1 cellular context compared by ENCODE assay signal in genomic region chr5:32312682-32313523, GRCh38.
TF ChIP-seq lines count a peak whose summit lies in the region.

A gene with protein sequence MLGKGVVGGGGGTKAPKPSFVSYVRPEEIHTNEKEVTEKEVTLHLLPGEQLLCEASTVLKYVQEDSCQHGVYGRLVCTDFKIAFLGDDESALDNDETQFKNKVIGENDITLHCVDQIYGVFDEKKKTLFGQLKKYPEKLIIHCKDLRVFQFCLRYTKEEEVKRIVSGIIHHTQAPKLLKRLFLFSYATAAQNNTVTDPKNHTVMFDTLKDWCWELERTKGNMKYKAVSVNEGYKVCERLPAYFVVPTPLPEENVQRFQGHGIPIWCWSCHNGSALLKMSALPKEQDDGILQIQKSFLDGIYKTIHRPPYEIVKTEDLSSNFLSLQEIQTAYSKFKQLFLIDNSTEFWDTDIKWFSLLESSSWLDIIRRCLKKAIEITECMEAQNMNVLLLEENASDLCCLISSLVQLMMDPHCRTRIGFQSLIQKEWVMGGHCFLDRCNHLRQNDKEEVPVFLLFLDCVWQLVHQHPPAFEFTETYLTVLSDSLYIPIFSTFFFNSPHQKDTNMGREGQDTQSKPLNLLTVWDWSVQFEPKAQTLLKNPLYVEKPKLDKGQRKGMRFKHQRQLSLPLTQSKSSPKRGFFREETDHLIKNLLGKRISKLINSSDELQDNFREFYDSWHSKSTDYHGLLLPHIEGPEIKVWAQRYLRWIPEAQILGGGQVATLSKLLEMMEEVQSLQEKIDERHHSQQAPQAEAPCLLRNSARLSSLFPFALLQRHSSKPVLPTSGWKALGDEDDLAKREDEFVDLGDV (minus strand): TSS chr5:32312939. CDS start chr5:32312838, 101 bp downstream.

TF ChIP-seq in HepG2, 621 proteins besides CTCF, POLR2A, EP300 and RAD21 (continued from another document and continues in another):
- TF ChIP-seq, protein P1, sequence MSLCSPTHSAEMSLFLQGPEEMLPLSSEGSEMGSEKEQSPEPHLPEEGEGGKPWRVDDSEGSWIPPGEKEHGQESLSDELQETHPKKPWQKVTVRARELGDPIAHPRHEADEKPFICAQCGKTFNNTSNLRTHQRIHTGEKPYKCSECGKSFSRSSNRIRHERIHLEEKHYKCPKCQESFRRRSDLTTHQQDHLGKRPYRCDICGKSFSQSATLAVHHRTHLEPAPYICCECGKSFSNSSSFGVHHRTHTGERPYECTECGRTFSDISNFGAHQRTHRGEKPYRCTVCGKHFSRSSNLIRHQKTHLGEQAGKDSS (CRISPR knock-in tag; IDR thresholded peaks at IDR 0.05; ENCODE audit: borderline replicate concordance, low read depth) = no peak
- TF ChIP-seq ZNF879 (CRISPR knock-in tag; IDR thresholded peaks at IDR 0.05) (no peak), KLF11 (CRISPR knock-in tag; IDR thresholded peaks at IDR 0.05) (no peak), NR0B2 (CRISPR knock-in tag; IDR thresholded peaks at IDR 0.05) (no peak), ZBTB20 (CRISPR knock-in tag; IDR thresholded peaks at IDR 0.05; ENCODE audit: borderline replicate concordance, low read depth) (no peak), HDAC1 (CRISPR knock-in tag; IDR thresholded peaks at IDR 0.05) (0 out of 2 replicates have a peak, but pooled peaks have one; percentile 44), ZNF276 (CRISPR knock-in tag; IDR thresholded peaks at IDR 0.05; ENCODE audit: low read depth) (no peak), GABPA (IDR thresholded peaks at IDR 0.05; ENCODE audit: low read depth, low read length) (no peak; the same call in none of the 2 replicates), GABPA (CRISPR knock-in tag; IDR thresholded peaks at IDR 0.05; ENCODE audit: low read depth) (peak; percentile 62), ZBTB21 (CRISPR knock-in tag; IDR thresholded peaks at IDR 0.05) (no peak), RBM22 (optimal IDR thresholded peaks at IDR 0.05; ENCODE audit: low read length) (no peak), GFI1 (CRISPR knock-in tag; IDR thresholded peaks at IDR 0.05; ENCODE audit: borderline replicate concordance) (peak; percentile 96), ERF (CRISPR knock-in tag; IDR thresholded peaks at IDR 0.05) (0 out of 2 replicates have a peak, but pooled peaks have one; percentile 51), KAT7 (CRISPR knock-in tag; IDR thresholded peaks at IDR 0.05; ENCODE audit: borderline replicate concordance) (no peak), DMTF1 (CRISPR knock-in tag; IDR thresholded peaks at IDR 0.05) (no peak), ZFP82 (CRISPR knock-in tag; IDR thresholded peaks at IDR 0.05; ENCODE audit: borderline replicate concordance) (no peak; the same call in 1 of the 2 replicates), MED1 (CRISPR knock-in tag; IDR thresholded peaks at IDR 0.05) (peak; percentile 37; the same call in 1 of the 2 replicates), FIP1L1 (IDR thresholded peaks at IDR 0.05; ENCODE audit: borderline replicate concordance, insufficient read depth, low read depth, low read length) (no peak), RAD51 (IDR thresholded peaks at IDR 0.05; ENCODE audit: borderline replicate concordance) (no peak), ZNF513 (CRISPR knock-in tag; conservative IDR thresholded peaks at IDR 0.05) (no peak), ZMYM4 (CRISPR knock-in tag; IDR thresholded peaks at IDR 0.05) (peak; percentile 79), ZNF280B (CRISPR knock-in tag; IDR thresholded peaks at IDR 0.05; ENCODE audit: borderline replicate concordance) (no peak), MBNL3 (CRISPR knock-in tag; conservative IDR thresholded peaks at IDR 0.05) (no peak), ZNF768 (CRISPR knock-in tag; IDR thresholded peaks at IDR 0.05) (peak; percentile 33; the same call in 1 of the 2 replicates), CHD4 (IDR thresholded peaks at IDR 0.05; ENCODE audit: borderline replicate concordance, low read length) (no peak), ZNF724P (CRISPR knock-in tag; IDR thresholded peaks at IDR 0.05; ENCODE audit: borderline replicate concordance) (no peak), SKIL (CRISPR knock-in tag; IDR thresholded peaks at IDR 0.05; ENCODE audit: borderline replicate concordance) (no peak), ZNF382 (CRISPR knock-in tag; IDR thresholded peaks at IDR 0.05; ENCODE audit: borderline replicate concordance) (no peak), THYN1 (CRISPR knock-in tag; IDR thresholded peaks at IDR 0.05; ENCODE audit: borderline replicate concordance, low read depth) (no peak), ZNF839 (CRISPR knock-in tag; IDR thresholded peaks at IDR 0.05; ENCODE audit: borderline replicate concordance) (no peak), ZNF441 (CRISPR knock-in tag; IDR thresholded peaks at IDR 0.05; ENCODE audit: borderline replicate concordance) (no peak; the same call in 1 of the 2 replicates), ZNF562 (CRISPR knock-in tag; IDR thresholded peaks at IDR 0.05; ENCODE audit: borderline replicate concordance) (no peak), RELA (CRISPR knock-in tag; IDR thresholded peaks at IDR 0.05) (0 out of 2 replicates have a peak, but pooled peaks have one; percentile 20), ARNT (IDR thresholded peaks at IDR 0.05) (no peak), U2AF2 (IDR thresholded peaks at IDR 0.05; ENCODE audit: low read depth, low read length) (no peak), ZNF670 (CRISPR knock-in tag; IDR thresholded peaks at IDR 0.05; ENCODE audit: borderline replicate concordance) (no peak), ZNF124 (CRISPR knock-in tag; IDR thresholded peaks at IDR 0.05) (no peak), JUNB (CRISPR knock-in tag; IDR thresholded peaks at IDR 0.05; ENCODE audit: borderline replicate concordance) (no peak), DBP (CRISPR knock-in tag; IDR thresholded peaks at IDR 0.05; ENCODE audit: not compliant biosample characterization) (no peak), ZNF878 (CRISPR knock-in tag; IDR thresholded peaks at IDR 0.05) (no peak), ELF3 (CRISPR knock-in tag; IDR thresholded peaks at IDR 0.05) (peak; percentile 63), ARNTL (CRISPR knock-in tag; IDR thresholded peaks at IDR 0.05) (no peak), ZNF367 (CRISPR knock-in tag; IDR thresholded peaks at IDR 0.05; ENCODE audit: borderline replicate concordance) (no peak), ZNF33A (CRISPR knock-in tag; IDR thresholded peaks at IDR 0.05; ENCODE audit: borderline replicate concordance) (no peak), TCF12 (IDR thresholded peaks at IDR 0.05) (no peak), TCF12 (CRISPR knock-in tag; IDR thresholded peaks at IDR 0.05) (no peak), ZNF644 (CRISPR knock-in tag; IDR thresholded peaks at IDR 0.05; ENCODE audit: low read depth) (no peak), ZNF777 (CRISPR knock-in tag; IDR thresholded peaks at IDR 0.05) (0 out of 2 replicates have a peak, but pooled peaks have one; percentile 12), DR1 (CRISPR knock-in tag; IDR thresholded peaks at IDR 0.05) (no peak; the same call in 1 of the 2 replicates)
- TF ChIP-seq, protein P2, sequence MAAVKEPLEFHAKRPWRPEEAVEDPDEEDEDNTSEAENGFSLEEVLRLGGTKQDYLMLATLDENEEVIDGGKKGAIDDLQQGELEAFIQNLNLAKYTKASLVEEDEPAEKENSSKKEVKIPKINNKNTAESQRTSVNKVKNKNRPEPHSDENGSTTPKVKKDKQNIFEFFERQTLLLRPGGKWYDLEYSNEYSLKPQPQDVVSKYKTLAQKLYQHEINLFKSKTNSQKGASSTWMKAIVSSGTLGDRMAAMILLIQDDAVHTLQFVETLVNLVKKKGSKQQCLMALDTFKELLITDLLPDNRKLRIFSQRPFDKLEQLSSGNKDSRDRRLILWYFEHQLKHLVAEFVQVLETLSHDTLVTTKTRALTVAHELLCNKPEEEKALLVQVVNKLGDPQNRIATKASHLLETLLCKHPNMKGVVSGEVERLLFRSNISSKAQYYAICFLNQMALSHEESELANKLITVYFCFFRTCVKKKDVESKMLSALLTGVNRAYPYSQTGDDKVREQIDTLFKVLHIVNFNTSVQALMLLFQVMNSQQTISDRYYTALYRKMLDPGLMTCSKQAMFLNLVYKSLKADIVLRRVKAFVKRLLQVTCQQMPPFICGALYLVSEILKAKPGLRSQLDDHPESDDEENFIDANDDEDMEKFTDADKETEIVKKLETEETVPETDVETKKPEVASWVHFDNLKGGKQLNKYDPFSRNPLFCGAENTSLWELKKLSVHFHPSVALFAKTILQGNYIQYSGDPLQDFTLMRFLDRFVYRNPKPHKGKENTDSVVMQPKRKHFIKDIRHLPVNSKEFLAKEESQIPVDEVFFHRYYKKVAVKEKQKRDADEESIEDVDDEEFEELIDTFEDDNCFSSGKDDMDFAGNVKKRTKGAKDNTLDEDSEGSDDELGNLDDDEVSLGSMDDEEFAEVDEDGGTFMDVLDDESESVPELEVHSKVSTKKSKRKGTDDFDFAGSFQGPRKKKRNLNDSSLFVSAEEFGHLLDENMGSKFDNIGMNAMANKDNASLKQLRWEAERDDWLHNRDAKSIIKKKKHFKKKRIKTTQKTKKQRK (IDR thresholded peaks at IDR 0.05; ENCODE audit: low read length) = peak; percentile 67
